Comparison of ENCODE assay signal across 9 cellular contexts in the genomic region with DNA sequence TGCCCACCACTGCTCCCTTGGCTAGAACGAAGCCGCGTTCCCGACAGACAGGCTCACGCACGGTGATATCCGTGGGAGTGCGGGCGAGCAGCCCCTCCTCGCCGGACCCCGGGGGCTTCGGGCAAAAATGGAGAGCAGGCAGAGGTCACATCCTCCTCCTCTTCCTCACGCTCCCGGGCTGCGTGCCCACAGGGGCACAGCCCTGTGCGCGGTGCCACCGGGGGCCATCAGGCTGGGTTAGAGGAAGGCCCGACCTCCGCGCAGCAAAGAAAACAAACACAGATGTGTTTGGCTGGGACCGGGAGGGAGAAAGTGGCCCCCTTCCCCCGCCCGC. TPM values are rescaled to one million over a fixed set of nuclear protein-coding genes. Genes with fewer than 3 reads are reported as not detected.
A peak's percentile ranks its signal among the peaks of the same experiment; 100 is the strongest.
DNase-seq lines count a peak whose midpoint lies in the region; ATAC-seq, FAIRE-seq and TF ChIP-seq lines count a peak whose summit lies in the region.
"Had no signal": no experiment of that assay in that cellular context is flagged by ENCODE, and none has a peak within 500 bp of the region (broad histone marks: within the 10 kb centered on the region; RNA-seq: fewer than 3 reads in every experiment).

No MANE protein-coding gene starts in this region.

- in situ Hi-C loops in GM12878 (cut with MboI) = no loop called here

- no peak for TF ChIP-seq RAD21 in GM12878 (IDR thresholded peaks at IDR 0.05; ENCODE audit: insufficient read depth, low read depth, low read length)

- H3K4me3 ChIP-seq in heart right ventricle (peak overlapping the region; percentile 53 to 82 (median 70)), GM12878 (peak overlapping the region; percentile 76), mononuclear cell (ENCODE audit: low read length) (peak overlapping the region; percentile 29)

- H2AFZ ChIP-seq in GM12878 (ENCODE audit: control insufficient read depth, low read depth, low read length) = peak overlapping the region; percentile 61

- peak overlapping the region; percentile 7; the same call in 1 of the 2 replicates for H3K9ac ChIP-seq in GM12878 (ENCODE audit: control insufficient read depth, insufficient read depth, low read length)

- H3K4me1 ChIP-seq in heart right ventricle (peaks cover 2 to 42% (median 36%) of the 10 kb centered on the region in 9 donors), GM12878 (ENCODE audit: control insufficient read depth, insufficient read depth, low read length) (peaks cover 15% of the 10 kb centered on the region), mononuclear cell (ENCODE audit: insufficient read depth, low read length) (peaks cover 29% of the 10 kb centered on the region)

- intact Hi-C loops in heart right ventricle (cut with DNase I) = loop anchor here in 2 of 10 donors (10.0 kb wide), 1 partner anchor 84 kb away; no protein-coding TSS in a partner anchor
- intact Hi-C loops in cardiac septum (cut with DNase I) = loop anchor here (5.0 kb wide), 2 partner anchors 47 to 222 kb away; no protein-coding TSS in a partner anchor
- intact Hi-C loops in GM12878 (cut with micrococcal nuclease; ENCODE audit: unreplicated experiment) = no loop called here

- H3K27ac ChIP-seq in heart right ventricle = peak overlapping the region in 9 of 10 donors; percentile 53 to 81 (median 72)
- no peak overlapping the region for H3K27ac ChIP-seq in GM12878 (ENCODE audit: control insufficient read depth, insufficient read depth)

- SMC1A ChIA-PET in GM12878 (lab: Charles Lee; ENCODE audit: uncharacterized antibody, unreplicated experiment) = interaction anchor here (0.7 kb wide), 1 partner anchor 271 kb away, joined by 3 read pairs; no protein-coding TSS in a partner anchor

- no peaks in the 10 kb centered on the region for H3K79me2 ChIP-seq in GM12878 (ENCODE audit: control insufficient read depth, insufficient read depth, low read length)

- H3K36me3 ChIP-seq in heart right ventricle (no peaks in the 10 kb centered on the region), GM12878 (ENCODE audit: control insufficient read depth in 2 of 2, insufficient read depth in 2 of 2, low read length in 1 of 2) (no peaks in the 10 kb centered on the region)

- H4K20me1 ChIP-seq in GM12878 (ENCODE audit: control insufficient read depth, insufficient read depth) = no peaks in the 10 kb centered on the region

- TF ChIP-seq EP300 in GM12878 (IDR thresholded peaks at IDR 0.05; ENCODE audit: borderline replicate concordance in 1 of 2, control insufficient read depth in 1 of 2, low read depth in 2 of 2, low read length in 2 of 2) = no peak

- H3K9me3 ChIP-seq in heart right ventricle (no peaks in the 10 kb centered on the region), GM12878 (replicated peaks; ENCODE audit: control insufficient read depth, insufficient read depth, low read length) (peaks cover 5% of the 10 kb centered on the region; the same call in 2 of the 3 replicates), mononuclear cell (ENCODE audit: low read depth, low read length) (no peaks in the 10 kb centered on the region)

- TF ChIP-seq POLR2A in GM12878 (IDR thresholded peaks at IDR 0.05; ENCODE audit: low read depth, low read length) (no peak), erythroblast (IDR thresholded peaks at IDR 0.05; ENCODE audit: low read length) (no peak)

- peak in 3 of 8 donors; percentile 1 to 7 (median 4) for ATAC-seq in heart right ventricle
- no peak for ATAC-seq in GM12878
- no peak for ATAC-seq in GM18870 (IDR thresholded peaks at IDR 0.05; ENCODE audit: unreplicated experiment)
- ATAC-seq in HG03457 (IDR thresholded peaks at IDR 0.05; ENCODE audit: unreplicated experiment) = no peak

- RAD21 ChIA-PET in GM12878 (lab: Charles Lee; ENCODE audit: unreplicated experiment) = interaction anchor here (0.8 to 1.2 kb wide), 2 partner anchors 9 to 214 kb away, joined by 3 to 4 read pairs; no protein-coding TSS in a partner anchor

- POLR2A ChIA-PET in GM12878 (lab: Charles Lee) = no interaction called here

- CTCF ChIA-PET in GM12878 (lab: Yijun Ruan, JAX) = interaction anchor here (0.8 kb wide), 1 partner anchor 23 kb away, joined by 3 read pairs; no protein-coding TSS in a partner anchor

- TF ChIP-seq CTCF in heart right ventricle (IDR thresholded peaks at IDR 0.05) (no peak), GM12878 (IDR thresholded peaks at IDR 0.05 in 2 of 3, conservative IDR thresholded peaks at IDR 0.05 in 1 of 3; ENCODE audit: control insufficient read depth in 2 of 3, extremely low read depth in 1 of 3, insufficient read depth in 1 of 3, low read depth in 3 of 3, low read length in 3 of 3) (no peak)

- H3K27me3 ChIP-seq in heart right ventricle (peaks cover 0 to 100% (median 50%) of the 10 kb centered on the region in 7 donors), GM12878 (replicated peaks in 1 of 2; ENCODE audit: control insufficient read depth in 2 of 2, insufficient read depth in 2 of 2, low read length in 1 of 2) (peaks cover 17 to 26% of the 10 kb centered on the region in 2 experiments), mononuclear cell (ENCODE audit: insufficient read depth, low read length) (peaks cover 74% of the 10 kb centered on the region)

- no TSS peak for BruUV-seq in GM12878 (replicated peaks; lab: Mats Ljungman, UMichigan)

- FAIRE-seq in GM12878 (lab: Jason Lieb, UNC) = no peak

- 2% methylated on average over 25 of the region's 25 CpGs for WGBS in heart right ventricle, 2 donors
- under 1% methylated on average over 23 of the region's 25 CpGs for WGBS in GM12878 (ENCODE audit: insufficient coverage, insufficient replicate concordance, low lambda C conversion rate, missing lambda C conversion rate)

- peak overlapping the region; percentile 97 for H3K4me2 ChIP-seq in GM12878 (ENCODE audit: control insufficient read depth, insufficient read depth)

- DNase-seq in heart right ventricle = no peak
- no peak for DNase-seq in cardiac septum (ENCODE audit: low spot score)
- no peak for DNase-seq in GM12878 (ENCODE audit: low read depth, low spot score)
- no peak for DNase-seq in erythroblast (lab: John Stamatoyannopoulos, UW)
- no peak for DNase-seq in NCI-H2171 treated with DMSO at 0.1 percent for 48 hours (lab: John Stamatoyannopoulos, UW)

TF ChIP-seq in GM12878, 131 proteins besides CTCF, POLR2A, EP300 and RAD21 (continues in another document):
- TF ChIP-seq, protein P1, sequence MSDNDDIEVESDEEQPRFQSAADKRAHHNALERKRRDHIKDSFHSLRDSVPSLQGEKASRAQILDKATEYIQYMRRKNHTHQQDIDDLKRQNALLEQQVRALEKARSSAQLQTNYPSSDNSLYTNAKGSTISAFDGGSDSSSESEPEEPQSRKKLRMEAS (IDR thresholded peaks at IDR 0.05; ENCODE audit: low read depth, low read length) = no peak
- TF ChIP-seq NR2C1 (IDR thresholded peaks at IDR 0.05) = no peak

RNA-seq across cellular contexts. Expression of gene NTN1, which starts 0.5 kb away (rescaled TPM):
- total RNA-seq in heart right ventricle (10 to 100 TPM in 9 of 10 donors, 1 to 10 TPM in 1; 6.2 to 38.7 (median 17.9) TPM), cardiac septum (11.5 TPM), GM12878 (2014; rRNA removed) (0.56 and 0.76 TPM in 2 replicates), GM12878 (2014; rRNA removed; fragmentation: Illumina TruSeq; extraction: Trizol) (0.09 and 0.22 TPM in 2 replicates), GM12878 (2021) (0.49 and 0.80 TPM in 2 replicates), mononuclear cell (0.21 TPM)
- polyA plus RNA-seq in heart right ventricle (1 to 10 TPM; 3.0 to 4.9 TPM), GM12878 (2011; rRNA removed) (0.52 and 0.84 TPM in 2 replicates), GM12878 (2014; fragmentation: Illumina TruSeq; extraction: Trizol) (0.18 TPM in 1 of 2 replicates, not detected in the other), GM12878 (2014; fragmentation: Nextera tagmentation; extraction: Ambion mirVana) (under 1 TPM; 0.02 to 0.04 TPM), GM12878 (2014; rRNA removed) (0.28 and 0.37 TPM in 2 replicates), GM12878 (2016; fragmentation: Nextera tagmentation; extraction: Ambion mirVana) (under 1 TPM; 0.42 to 0.89 TPM)
- total RNA-seq in GM12878 (2013; cell fraction: nucleolus; rRNA removed) = 7.0 and 7.4 TPM in 2 replicates
- 0.28 TPM for polyA plus RNA-seq in GM12878 (2011; ENCODE audit: low read depth)
- 0.88 and 1.3 TPM in 2 replicates for polyA plus RNA-seq in GM12878 (2011; cell fraction: cytosol; rRNA removed)
- 3.0 TPM in 2 replicates for polyA plus RNA-seq in GM12878 (2011; cell fraction: nucleus; rRNA removed)
- 0.66 and 0.76 TPM in 2 replicates for polyA plus RNA-seq in GM12878 (2012)
- 0.80 and 1.6 TPM in 2 replicates for polyA minus RNA-seq in GM12878 (2011; rRNA and poly(A)+ RNA removed)
- polyA minus RNA-seq in GM12878 (2011; cell fraction: cytosol; rRNA and poly(A)+ RNA removed) = 0.62 and 0.80 TPM in 2 replicates
- 2.7 and 5.2 TPM in 2 replicates for polyA minus RNA-seq in GM12878 (2011; cell fraction: nucleus; rRNA and poly(A)+ RNA removed)

RNA-seq across cellular contexts. Expression of gene PIK3R5, which starts 55.3 kb away (rescaled TPM):
- total RNA-seq in heart right ventricle (10 to 100 TPM in 1 of 10 donors, 1 to 10 TPM in 7, under 1 TPM in 2; 0.66 to 10.1 (median 2.4) TPM), cardiac septum (2.0 TPM), GM12878 (2014; rRNA removed) (36.8 and 39.5 TPM in 2 replicates), GM12878 (2014; rRNA removed; fragmentation: Illumina TruSeq; extraction: Trizol) (24.7 and 26.5 TPM in 2 replicates), GM12878 (2021) (50.8 and 51.2 TPM in 2 replicates), mononuclear cell (184 TPM)
- polyA plus RNA-seq in heart right ventricle (1 to 10 TPM; 1.4 to 2.0 TPM), GM12878 (2011; rRNA removed) (34.3 and 43.9 TPM in 2 replicates), GM12878 (2014; fragmentation: Illumina TruSeq; extraction: Trizol) (27.3 and 34.2 TPM in 2 replicates), GM12878 (2014; fragmentation: Nextera tagmentation; extraction: Ambion mirVana) (1 to 10 TPM; 9.5 to 9.6 TPM), GM12878 (2014; rRNA removed) (32.9 and 33.5 TPM in 2 replicates), GM12878 (2016; fragmentation: Nextera tagmentation; extraction: Ambion mirVana) (10 to 100 TPM; 36.9 to 39.5 TPM)
- total RNA-seq in GM12878 (2013; cell fraction: nucleolus; rRNA removed) = 260 and 296 TPM in 2 replicates
- 25.1 TPM for polyA plus RNA-seq in GM12878 (2011; ENCODE audit: low read depth)
- 42.7 and 45.7 TPM in 2 replicates for polyA plus RNA-seq in GM12878 (2011; cell fraction: cytosol; rRNA removed)
- polyA plus RNA-seq in GM12878 (2011; cell fraction: nucleus; rRNA removed) = 155 and 160 TPM in 2 replicates
- 44.1 and 46.7 TPM in 2 replicates for polyA plus RNA-seq in GM12878 (2012)
- 48.9 and 95.6 TPM in 2 replicates for polyA minus RNA-seq in GM12878 (2011; rRNA and poly(A)+ RNA removed)
- 32.6 and 35.1 TPM in 2 replicates for polyA minus RNA-seq in GM12878 (2011; cell fraction: cytosol; rRNA and poly(A)+ RNA removed)
- polyA minus RNA-seq in GM12878 (2011; cell fraction: nucleus; rRNA and poly(A)+ RNA removed) = 48.0 and 66.0 TPM in 2 replicates
- total RNA-seq: lung microvascular endothelial cell had no signal
